8 cellular contexts compared by ENCODE assay signal in genomic region chr6:16331328-16332174, GRCh38.
DNase-seq lines count a peak whose midpoint lies in the region; ATAC-seq and TF ChIP-seq lines count a peak whose summit lies in the region.

No MANE protein-coding gene starts in this region.

- no peaks in the 10 kb centered on the region for H3K27me3 ChIP-seq in endocrine pancreas (ENCODE audit: control insufficient read depth, insufficient read depth, low read length)

- no peak overlapping the region for H3K4me3 Mint-ChIP-seq in activated CD8-positive, alpha-beta T cell treated with anti-CD3 and anti-CD28 coated beads for 36 hours

- intact Hi-C loops in activated CD8-positive, alpha-beta T cell treated with anti-CD3 and anti-CD28 coated beads for 36 hours (cut with micrococcal nuclease), result loop anchor here (2.0 to 5.0 kb wide), 3 partner anchors 81 to 431 kb away; no protein-coding TSS in a partner anchor

- no peaks in the 10 kb centered on the region for H3K9me3 Mint-ChIP-seq in activated CD8-positive, alpha-beta T cell treated with anti-CD3 and anti-CD28 coated beads for 36 hours

- DNase-seq in 8988T (peak; percentile 77), GM13976 (ENCODE audit: low spot score) (peak; percentile 69), NCI-H774 (lab: John Stamatoyannopoulos, UW) (peak; percentile 61), middle frontal gyrus (ENCODE audit: extremely low spot score, low spot score) (peak; percentile 66)
- DNase-seq in activated CD8-positive, alpha-beta T cell treated with anti-CD3 and anti-CD28 coated beads for 36 hours, result peak; percentile 76
- peak; percentile 37 to 47 for DNase-seq in stimulated activated CD8-positive, alpha-beta memory T cell treated with anti-CD3 and anti-CD28 coated beads, Interleukin-7, amount 100 ng/mL, for 1 hour (ENCODE audit: low read depth in 2 of 2)

- peak overlapping the region; percentile 52 for H3K4me3 ChIP-seq in endocrine pancreas (ENCODE audit: control insufficient read depth, insufficient read depth, low read length)

- H3K27ac Mint-ChIP-seq in activated CD8-positive, alpha-beta T cell treated with anti-CD3 and anti-CD28 coated beads for 36 hours, result no peak overlapping the region

- H3K9me3 ChIP-seq in endocrine pancreas (ENCODE audit: control insufficient read depth, low read length), result no peaks in the 10 kb centered on the region

- in situ Hi-C loops in GM13976 (cut with MboI; ENCODE audit: low sequenced_read_pairs, unreplicated experiment), result loop anchor here (5.0 to 25.0 kb wide), 3 partner anchors 436 to 756 kb away; no protein-coding TSS in a partner anchor

- ATAC-seq in HG03196 (IDR thresholded peaks at IDR 0.05; ENCODE audit: unreplicated experiment), result peak; percentile 52
- peak; percentile 75 for ATAC-seq in activated CD8-positive, alpha-beta T cell treated with anti-CD3 and anti-CD28 coated beads for 36 hours

- peak overlapping the region; percentile 10 for H3K9ac ChIP-seq in endocrine pancreas (ENCODE audit: control insufficient read depth, insufficient read depth, low read length)

- CTCF ChIA-PET in activated CD8-positive, alpha-beta T cell treated with anti-CD3 and anti-CD28 coated beads for 36 hours (lab: Charles Lee), result interaction anchor here (0.6 to 5.7 kb wide), 54 partner anchors 8 to 768 kb away, joined by 3 to 54 read pairs (median 4); partner anchors contain the start of genes ATXN1 and GMPR

- H3K4me1 Mint-ChIP-seq in activated CD8-positive, alpha-beta T cell treated with anti-CD3 and anti-CD28 coated beads for 36 hours (ENCODE audit: low read depth), result peaks cover 3% of the 10 kb centered on the region

- TF ChIP-seq CTCF in GM13976 (IDR thresholded peaks at IDR 0.05; ENCODE audit: borderline replicate concordance, control extremely low read depth, extremely low read depth, insufficient read depth, missing control alignments), result peak; percentile 84
- peak; percentile 89 for TF ChIP-seq CTCF in activated CD8-positive, alpha-beta T cell treated with anti-CD3 and anti-CD28 coated beads for 36 hours (IDR thresholded peaks at IDR 0.05)

- POLR2A ChIA-PET in activated CD8-positive, alpha-beta T cell treated with anti-CD3 and anti-CD28 coated beads for 36 hours (lab: Charles Lee), result interaction anchor here (0.5 to 1.0 kb wide), 6 partner anchors 8 to 426 kb away, joined by 3 to 4 read pairs (median 3); no protein-coding TSS in a partner anchor

- H3K4me1 ChIP-seq in endocrine pancreas (ENCODE audit: control insufficient read depth, insufficient read depth, low read length), result peaks cover 6% of the 10 kb centered on the region

- peaks cover 11% of the 10 kb centered on the region for H3K36me3 Mint-ChIP-seq in activated CD8-positive, alpha-beta T cell treated with anti-CD3 and anti-CD28 coated beads for 36 hours (ENCODE audit: low read depth)

- no peaks in the 10 kb centered on the region for H3K27me3 Mint-ChIP-seq in activated CD8-positive, alpha-beta T cell treated with anti-CD3 and anti-CD28 coated beads for 36 hours

- H3K36me3 ChIP-seq in endocrine pancreas (ENCODE audit: control insufficient read depth, insufficient read depth, low read length), result no peaks in the 10 kb centered on the region

Comparison
In these comparisons a context has a peak if more than half of its experiments do, and no peak if none do; other contexts are left out.
1. Peak in every context shown above with its lines: DNase-seq, ATAC-seq and H3K4me3 ChIP-seq.